ENCODE assay signal across 14 cellular contexts in genomic region chr1:184049836-184050468, GRCh38. TPM values are rescaled to one million over a fixed set of nuclear protein-coding genes. Genes with fewer than 3 reads are reported as not detected.
DNase-seq lines count a peak whose midpoint lies in the region; ATAC-seq, FAIRE-seq and TF ChIP-seq lines count a peak whose summit lies in the region.
"Had no signal": no experiment of that assay in that cellular context is flagged by ENCODE, and none has a peak within 500 bp of the region (broad histone marks: within the 10 kb centered on the region; RNA-seq: fewer than 3 reads in every experiment).

No MANE protein-coding gene starts in this region.

- no peak for TF ChIP-seq CTCF in Loucy (conservative IDR thresholded peaks at IDR 0.05; ENCODE audit: low read length)
- no peak for TF ChIP-seq CTCF in astrocyte (IDR thresholded peaks at IDR 0.05; ENCODE audit: insufficient read depth, low read depth, low read length)
- TF ChIP-seq CTCF in nephron progenitor cell (IDR thresholded peaks at IDR 0.05), result no peak
- no peak for TF ChIP-seq CTCF in PC-3 (conservative IDR thresholded peaks at IDR 0.05; ENCODE audit: low read depth, low read length)

- H3K9me3 Mint-ChIP-seq in activated CD4-positive, alpha-beta T cell treated with anti-CD3 and anti-CD28 coated beads for 36 hours (ENCODE audit: low read depth), result peaks cover 5% of the 10 kb centered on the region
- H3K9me3 Mint-ChIP-seq in astrocyte (ENCODE audit: unreplicated experiment) (peaks cover under 1% of the 10 kb centered on the region), nephron progenitor cell (peaks cover 24% of the 10 kb centered on the region)

- ATAC-seq in activated CD4-positive, alpha-beta T cell treated with anti-CD3 and anti-CD28 coated beads for 36 hours, result no peak
- ATAC-seq in GM21381 (IDR thresholded peaks at IDR 0.05; ENCODE audit: unreplicated experiment) (no peak), HG03045 (IDR thresholded peaks at IDR 0.05; ENCODE audit: unreplicated experiment) (no peak), PC-3 (no peak)
- ATAC-seq: left ventricle myocardium superior had no signal

- H3K27ac ChIP-seq in astrocyte (ENCODE audit: low read depth, low read length), result no peak overlapping the region
- H3K27ac ChIP-seq in PC-3 (ENCODE audit: low read length), result no peak overlapping the region
- H3K27ac ChIP-seq: skin epidermis had no signal

- H3K4me1 ChIP-seq in Loucy (ENCODE audit: insufficient read depth, low read length, poor library complexity, severe bottlenecking) (peaks cover 24% of the 10 kb centered on the region), astrocyte (ENCODE audit: insufficient read depth, low read length) (no peaks in the 10 kb centered on the region), PC-3 (ENCODE audit: insufficient read depth, low read length) (peaks cover 18% of the 10 kb centered on the region)

- DNase-seq in activated CD4-positive, alpha-beta T cell treated with anti-CD3 and anti-CD28 coated beads for 36 hours, result no peak
- no peak for DNase-seq in activated CD4-positive, alpha-beta T cell treated with anti-CD3 and anti-CD28 coated beads, Interleukin-2, amount 50 U/mL, for 4 hours
- DNase-seq in astrocyte (ENCODE audit: low read depth) (no peak), nephron progenitor cell (no peak), PC-3 (no peak)
- DNase-seq: activated CD4-positive, CD25-positive, alpha-beta regulatory T cell treated with anti-CD3 and anti-CD28 coated beads, Interleukin-2, amount 50 U/mL, for 72 hours; activated gamma-delta T cell treated with Interleukin-2 at 50 U/mL for 16 hours; DMS 273 treated with DMSO at 0.1 percent for 48 hours; left ventricle myocardium superior; NCI-H2171 had no signal

- H3K27me3 ChIP-seq in Loucy (ENCODE audit: insufficient read depth, low read length, poor library complexity, severe bottlenecking), result no peaks in the 10 kb centered on the region
- no peaks in the 10 kb centered on the region for H3K27me3 ChIP-seq in astrocyte (ENCODE audit: insufficient read depth, low read length)
- H3K27me3 ChIP-seq in PC-3 (ENCODE audit: low read length), result no peaks in the 10 kb centered on the region

- H3K36me3 Mint-ChIP-seq in activated CD4-positive, alpha-beta T cell treated with anti-CD3 and anti-CD28 coated beads for 36 hours (ENCODE audit: low read depth), result peaks cover 16% of the 10 kb centered on the region
- H3K36me3 Mint-ChIP-seq in astrocyte (ENCODE audit: low read depth, unreplicated experiment) (peaks cover under 1% of the 10 kb centered on the region), nephron progenitor cell (ENCODE audit: low read depth) (peaks cover 22% of the 10 kb centered on the region)

- intact Hi-C loops in activated CD4-positive, alpha-beta T cell treated with anti-CD3 and anti-CD28 coated beads for 36 hours (cut with DNase I, micrococcal nuclease), result loop anchor here (2.0 to 10.0 kb wide), 9 partner anchors 13 to 1107 kb away; partner anchors contain the start of genes APOBEC4 (in 2 of the 2), NIBAN1 (in 2 of the 2), ARPC5 (in 1 of the 2) and C1orf21 (in 1 of the 2)
- intact Hi-C loops in PC-3 (cut with micrococcal nuclease), result no loop called here

- POLR2A ChIA-PET in activated CD4-positive, alpha-beta T cell treated with anti-CD3 and anti-CD28 coated beads for 36 hours (lab: Charles Lee), result no interaction called here
- POLR2A ChIA-PET in PC-3 (lab: Charles Lee; ENCODE audit: unreplicated experiment), result no interaction called here

- no peaks in the 10 kb centered on the region for H4K20me1 ChIP-seq in Loucy (ENCODE audit: insufficient read depth, low read length, poor library complexity, severe bottlenecking)
- no peaks in the 10 kb centered on the region for H4K20me1 ChIP-seq in astrocyte (ENCODE audit: insufficient read depth, low read length)
- H4K20me1 ChIP-seq in PC-3 (ENCODE audit: low read length), result no peaks in the 10 kb centered on the region

- H3K36me3 ChIP-seq in Loucy (ENCODE audit: insufficient read depth, low read length) (no peaks in the 10 kb centered on the region), astrocyte (ENCODE audit: insufficient read depth, low read length) (no peaks in the 10 kb centered on the region), PC-3 (ENCODE audit: low read depth, low read length) (no peaks in the 10 kb centered on the region)

- H3K9me2 ChIP-seq in Loucy (replicated peaks; ENCODE audit: low read depth, low read length) (no peaks in the 10 kb centered on the region), PC-3 (replicated peaks; ENCODE audit: low read length) (no peaks in the 10 kb centered on the region)

- H2AFZ ChIP-seq in Loucy (ENCODE audit: low read length), result peak overlapping the region; percentile 98; the same call in 1 of the 2 replicates
- no peak overlapping the region for H2AFZ ChIP-seq in astrocyte (ENCODE audit: low read depth, low read length)
- no peak overlapping the region for H2AFZ ChIP-seq in PC-3 (ENCODE audit: low read length)

- CTCF ChIA-PET in activated CD4-positive, alpha-beta T cell treated with anti-CD3 and anti-CD28 coated beads for 36 hours (lab: Charles Lee), result interaction anchor here (1.7 to 2.1 kb wide), 2 partner anchors 12 to 395 kb away, joined by 6 to 8 read pairs; partner anchors contain the start of gene COLGALT2
- CTCF ChIA-PET in PC-3 (lab: Charles Lee), result no interaction called here

- H3K4me3 ChIP-seq in Loucy (ENCODE audit: low read length, poor library complexity, severe bottlenecking), result no peak overlapping the region
- no peak overlapping the region for H3K4me3 ChIP-seq in astrocyte (ENCODE audit: insufficient read depth, low read depth, low read length)
- H3K4me3 ChIP-seq in PC-3 (ENCODE audit: low read length), result no peak overlapping the region
- H3K4me3 ChIP-seq: skin epidermis had no signal

- H3K27ac Mint-ChIP-seq in activated CD4-positive, alpha-beta T cell treated with anti-CD3 and anti-CD28 coated beads for 36 hours, result peak overlapping the region; percentile 78
- H3K27ac Mint-ChIP-seq in astrocyte (ENCODE audit: unreplicated experiment), result peak overlapping the region; percentile 100
- no peak overlapping the region for H3K27ac Mint-ChIP-seq in nephron progenitor cell

- H3K4me3 Mint-ChIP-seq in activated CD4-positive, alpha-beta T cell treated with anti-CD3 and anti-CD28 coated beads for 36 hours, result peak overlapping the region; percentile 14
- H3K4me3 Mint-ChIP-seq in astrocyte (ENCODE audit: unreplicated experiment) (peak overlapping the region; percentile 97), nephron progenitor cell (peak overlapping the region; percentile 52)

- no peak overlapping the region for H3K4me2 ChIP-seq in Loucy (ENCODE audit: low read depth, low read length, poor library complexity, severe bottlenecking)
- H3K4me2 ChIP-seq in astrocyte (ENCODE audit: low read length), result no peak overlapping the region
- no peak overlapping the region for H3K4me2 ChIP-seq in PC-3 (ENCODE audit: low read length)

- H3K9ac ChIP-seq in Loucy (ENCODE audit: low read depth, low read length, poor library complexity, severe bottlenecking), result no peak overlapping the region
- no peak overlapping the region for H3K9ac ChIP-seq in astrocyte (ENCODE audit: low read length)
- H3K9ac ChIP-seq in PC-3 (ENCODE audit: low read length), result no peak overlapping the region

- FAIRE-seq in astrocyte (lab: Jason Lieb, UNC), result no peak

- H3K9me3 ChIP-seq in Loucy (ENCODE audit: insufficient read depth, low read depth, low read length) (no peaks in the 10 kb centered on the region), astrocyte (ENCODE audit: insufficient read depth, low read depth, low read length) (no peaks in the 10 kb centered on the region), PC-3 (ENCODE audit: low read length) (no peaks in the 10 kb centered on the region)

- H3K79me2 ChIP-seq in Loucy (ENCODE audit: insufficient read depth, low read length) (peaks cover 22% of the 10 kb centered on the region), astrocyte (ENCODE audit: insufficient read depth, low read length) (peaks cover 23% of the 10 kb centered on the region), PC-3 (ENCODE audit: low read length) (peaks cover 29% of the 10 kb centered on the region)

- H3F3A ChIP-seq in Loucy (ENCODE audit: low read depth) (no peaks in the 10 kb centered on the region), PC-3 (ENCODE audit: low read length, unreplicated experiment) (no peaks in the 10 kb centered on the region)

- peaks cover 13% of the 10 kb centered on the region for H3K27me3 Mint-ChIP-seq in activated CD4-positive, alpha-beta T cell treated with anti-CD3 and anti-CD28 coated beads for 36 hours
- H3K27me3 Mint-ChIP-seq in astrocyte (ENCODE audit: low read depth, unreplicated experiment) (no peaks in the 10 kb centered on the region), nephron progenitor cell (ENCODE audit: low read depth, poor library complexity) (peaks cover 4% of the 10 kb centered on the region)

- peaks cover 31% of the 10 kb centered on the region for H3K4me1 Mint-ChIP-seq in activated CD4-positive, alpha-beta T cell treated with anti-CD3 and anti-CD28 coated beads for 36 hours
- H3K4me1 Mint-ChIP-seq in astrocyte (ENCODE audit: low read depth, unreplicated experiment) (peaks cover 17% of the 10 kb centered on the region), nephron progenitor cell (peaks cover 38% of the 10 kb centered on the region)

- no TSS peak for BruUV-seq in PC-3 (replicated peaks; lab: Mats Ljungman, UMichigan)

RNA-seq across cellular contexts. Expression of gene TSEN15, which starts 1.6 kb away (rescaled TPM):
- 10 to 100 TPM; 44.1 to 47.3 TPM for total RNA-seq in activated CD4-positive, alpha-beta T cell treated with anti-CD3 and anti-CD28 coated beads for 36 hours
- total RNA-seq in astrocyte, result 28.0 and 29.3 TPM in 2 replicates
- total RNA-seq in PC-3 (2014; rRNA removed), result 23.0 and 29.7 TPM in 2 replicates

RNA-seq across cellular contexts. Expression of gene COLGALT2, which starts 12.4 kb away (rescaled TPM):
- 1 to 10 TPM; 1.7 to 1.8 TPM for total RNA-seq in activated CD4-positive, alpha-beta T cell treated with anti-CD3 and anti-CD28 coated beads for 36 hours
- total RNA-seq in astrocyte, result 5.4 and 5.8 TPM in 2 replicates
- 0.26 and 0.86 TPM in 2 replicates for total RNA-seq in PC-3 (2014; rRNA removed)

Comparison
In these comparisons a context has a peak if more than half of its experiments do, and no peak if none do; other contexts are left out.
1. H3K4me3 Mint-ChIP-seq: peak in every context shown above with its lines; median percentile 97 in astrocyte; 52 in nephron progenitor cell; 14 in activated CD4-positive, alpha-beta T cell treated with anti-CD3 and anti-CD28 coated beads for 36 hours.